1 cellular context compared by ENCODE assay signal in genomic region chr4:689498-690122, GRCh38.
TF ChIP-seq lines count a peak whose summit lies in the region.

No MANE protein-coding gene starts in this region.

TF ChIP-seq in IMR-90, 13 proteins besides CTCF, POLR2A, EP300 and RAD21:
- TF ChIP-seq, protein P1, sequence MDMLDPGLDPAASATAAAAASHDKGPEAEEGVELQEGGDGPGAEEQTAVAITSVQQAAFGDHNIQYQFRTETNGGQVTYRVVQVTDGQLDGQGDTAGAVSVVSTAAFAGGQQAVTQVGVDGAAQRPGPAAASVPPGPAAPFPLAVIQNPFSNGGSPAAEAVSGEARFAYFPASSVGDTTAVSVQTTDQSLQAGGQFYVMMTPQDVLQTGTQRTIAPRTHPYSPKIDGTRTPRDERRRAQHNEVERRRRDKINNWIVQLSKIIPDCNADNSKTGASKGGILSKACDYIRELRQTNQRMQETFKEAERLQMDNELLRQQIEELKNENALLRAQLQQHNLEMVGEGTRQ (IDR thresholded peaks at IDR 0.05; ENCODE audit: low read depth, low read length): no peak
- TF ChIP-seq CHD1 (IDR thresholded peaks at IDR 0.05; ENCODE audit: low read depth, low read length) (no peak), MXI1 (IDR thresholded peaks at IDR 0.05; ENCODE audit: borderline replicate concordance, low read depth, low read length) (no peak), NFE2L2 (IDR thresholded peaks at IDR 0.05; ENCODE audit: low read depth, low read length) (no peak), FOS (IDR thresholded peaks at IDR 0.05; ENCODE audit: low read depth, low read length) (no peak), MAFK (IDR thresholded peaks at IDR 0.05; ENCODE audit: low read depth, low read length) (no peak), RCOR1 (IDR thresholded peaks at IDR 0.05; ENCODE audit: insufficient replicate concordance, low read length) (no peak), SMC3 (IDR thresholded peaks at IDR 0.05; ENCODE audit: low read depth, low read length) (no peak), MAZ (IDR thresholded peaks at IDR 0.05; ENCODE audit: borderline replicate concordance, low read depth, low read length) (no peak), RFX5 (IDR thresholded peaks at IDR 0.05; ENCODE audit: low read depth, low read length) (no peak), CEBPB (IDR thresholded peaks at IDR 0.05; ENCODE audit: low read depth, low read length) (no peak), BHLHE40 (IDR thresholded peaks at IDR 0.05; ENCODE audit: low read depth, low read length) (no peak)
- TF ChIP-seq, protein P2, sequence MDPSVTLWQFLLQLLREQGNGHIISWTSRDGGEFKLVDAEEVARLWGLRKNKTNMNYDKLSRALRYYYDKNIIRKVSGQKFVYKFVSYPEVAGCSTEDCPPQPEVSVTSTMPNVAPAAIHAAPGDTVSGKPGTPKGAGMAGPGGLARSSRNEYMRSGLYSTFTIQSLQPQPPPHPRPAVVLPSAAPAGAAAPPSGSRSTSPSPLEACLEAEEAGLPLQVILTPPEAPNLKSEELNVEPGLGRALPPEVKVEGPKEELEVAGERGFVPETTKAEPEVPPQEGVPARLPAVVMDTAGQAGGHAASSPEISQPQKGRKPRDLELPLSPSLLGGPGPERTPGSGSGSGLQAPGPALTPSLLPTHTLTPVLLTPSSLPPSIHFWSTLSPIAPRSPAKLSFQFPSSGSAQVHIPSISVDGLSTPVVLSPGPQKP (IDR thresholded peaks at IDR 0.05; ENCODE audit: borderline replicate concordance, low read depth, low read length): no peak
